ENCODE assay signal across 1 cellular context in the genomic region with DNA sequence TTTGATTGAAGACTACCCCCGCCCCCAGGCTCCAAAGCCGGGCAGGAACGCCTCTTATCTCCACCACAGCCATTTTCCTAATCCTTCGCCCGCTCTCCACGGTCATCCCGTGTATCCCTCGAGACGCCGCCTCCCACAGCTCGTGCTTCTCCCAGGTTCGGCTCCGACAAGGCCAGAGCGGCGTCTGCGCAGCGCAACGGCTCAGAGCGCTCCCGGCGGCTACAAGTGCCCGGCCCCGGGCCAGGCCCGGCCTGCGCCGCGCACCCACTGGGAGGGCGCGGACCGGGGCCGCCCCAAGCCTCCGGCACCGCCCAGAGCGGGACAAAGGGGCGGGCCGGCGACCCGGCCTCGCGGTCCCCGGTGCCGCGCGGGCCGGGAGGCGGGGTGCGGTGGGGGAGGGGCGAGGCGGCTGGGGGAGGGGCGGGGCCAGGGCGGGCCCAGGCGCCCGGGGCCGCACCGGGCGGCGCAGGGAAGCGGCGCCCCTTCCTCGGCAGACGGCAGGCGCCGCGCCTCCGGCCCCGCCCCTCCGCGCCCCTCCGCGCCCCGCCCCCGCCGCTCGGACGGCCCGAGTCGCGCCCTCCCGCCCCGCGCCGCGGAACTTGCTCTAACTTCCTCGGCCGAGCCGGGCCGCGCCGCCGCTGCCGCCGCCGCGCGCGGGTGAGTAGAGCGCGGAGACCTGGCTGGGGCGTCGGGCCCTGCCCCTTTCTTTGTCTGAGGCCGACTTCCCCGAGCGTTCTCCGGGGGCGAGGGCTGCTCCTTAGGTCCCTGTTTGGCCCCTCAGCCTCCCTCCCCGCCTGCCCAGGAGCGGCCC.
TF ChIP-seq lines count a peak whose summit lies in the region.

A gene with protein sequence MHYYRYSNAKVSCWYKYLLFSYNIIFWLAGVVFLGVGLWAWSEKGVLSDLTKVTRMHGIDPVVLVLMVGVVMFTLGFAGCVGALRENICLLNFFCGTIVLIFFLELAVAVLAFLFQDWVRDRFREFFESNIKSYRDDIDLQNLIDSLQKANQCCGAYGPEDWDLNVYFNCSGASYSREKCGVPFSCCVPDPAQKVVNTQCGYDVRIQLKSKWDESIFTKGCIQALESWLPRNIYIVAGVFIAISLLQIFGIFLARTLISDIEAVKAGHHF (plus strand): TSS at position 596 of the 811 bp plus-strand sequence. CDS start 34,924 bp downstream, outside the sequence.

TF ChIP-seq in HepG2, 621 proteins besides CTCF, POLR2A, EP300 and RAD21 (continued from another document):
- TF ChIP-seq FOXC1 (CRISPR knock-in tag; IDR thresholded peaks at IDR 0.05; ENCODE audit: borderline replicate concordance) (peak; percentile 49; the same call in 1 of the 2 replicates), ZNF773 (CRISPR knock-in tag; IDR thresholded peaks at IDR 0.05; ENCODE audit: borderline replicate concordance) (peak; percentile 40; the same call in 1 of the 2 replicates), HES4 (CRISPR knock-in tag; IDR thresholded peaks at IDR 0.05; ENCODE audit: borderline replicate concordance) (peak; percentile 61; the same call in 1 of the 2 replicates), TEAD2 (CRISPR knock-in tag; IDR thresholded peaks at IDR 0.05) (no peak), KDM2A (CRISPR knock-in tag; IDR thresholded peaks at IDR 0.05; ENCODE audit: borderline replicate concordance, low read depth) (peak; percentile 57; the same call in 1 of the 2 replicates)
- TF ChIP-seq, protein P1, sequence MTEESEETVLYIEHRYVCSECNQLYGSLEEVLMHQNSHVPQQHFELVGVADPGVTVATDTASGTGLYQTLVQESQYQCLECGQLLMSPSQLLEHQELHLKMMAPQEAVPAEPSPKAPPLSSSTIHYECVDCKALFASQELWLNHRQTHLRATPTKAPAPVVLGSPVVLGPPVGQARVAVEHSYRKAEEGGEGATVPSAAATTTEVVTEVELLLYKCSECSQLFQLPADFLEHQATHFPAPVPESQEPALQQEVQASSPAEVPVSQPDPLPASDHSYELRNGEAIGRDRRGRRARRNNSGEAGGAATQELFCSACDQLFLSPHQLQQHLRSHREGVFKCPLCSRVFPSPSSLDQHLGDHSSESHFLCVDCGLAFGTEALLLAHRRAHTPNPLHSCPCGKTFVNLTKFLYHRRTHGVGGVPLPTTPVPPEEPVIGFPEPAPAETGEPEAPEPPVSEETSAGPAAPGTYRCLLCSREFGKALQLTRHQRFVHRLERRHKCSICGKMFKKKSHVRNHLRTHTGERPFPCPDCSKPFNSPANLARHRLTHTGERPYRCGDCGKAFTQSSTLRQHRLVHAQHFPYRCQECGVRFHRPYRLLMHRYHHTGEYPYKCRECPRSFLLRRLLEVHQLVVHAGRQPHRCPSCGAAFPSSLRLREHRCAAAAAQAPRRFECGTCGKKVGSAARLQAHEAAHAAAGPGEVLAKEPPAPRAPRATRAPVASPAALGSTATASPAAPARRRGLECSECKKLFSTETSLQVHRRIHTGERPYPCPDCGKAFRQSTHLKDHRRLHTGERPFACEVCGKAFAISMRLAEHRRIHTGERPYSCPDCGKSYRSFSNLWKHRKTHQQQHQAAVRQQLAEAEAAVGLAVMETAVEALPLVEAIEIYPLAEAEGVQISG (CRISPR knock-in tag; IDR thresholded peaks at IDR 0.05): peak; percentile 24; the same call in 1 of the 2 replicates
